In genomic region chr7:12729112-12729511, GRCh38 we compare ENCODE assay signal across 1 cellular context.
A peak's percentile ranks its signal among the peaks of the same experiment; 100 is the strongest.
TF ChIP-seq lines count a peak whose summit lies in the region.

No MANE protein-coding gene starts in this region.

TF ChIP-seq in K562, 482 proteins besides CTCF, POLR2A, EP300 and RAD21 (continued from another document and continues in another):
- TF ChIP-seq PCBP1 (IDR thresholded peaks at IDR 0.05; ENCODE audit: low read depth, low read length, poor library complexity, severe bottlenecking): no peak
- TF ChIP-seq MAFK (IDR thresholded peaks at IDR 0.05; ENCODE audit: low read length): no peak
- TF ChIP-seq CHCHD3 (CRISPR knock-in tag; IDR thresholded peaks at IDR 0.05): no peak
- peak; percentile 89 for TF ChIP-seq EHMT2 (IDR thresholded peaks at IDR 0.05)
- TF ChIP-seq POLR2AphosphoS5 (IDR thresholded peaks at IDR 0.05; ENCODE audit: control insufficient read depth, insufficient read depth, low read depth, low read length): peak; percentile 88
- TF ChIP-seq SMARCA5 (IDR thresholded peaks at IDR 0.05): no peak
- peak; percentile 74 for TF ChIP-seq SMAD4 (CRISPR knock-in tag; conservative IDR thresholded peaks at IDR 0.05)
- TF ChIP-seq GATAD2A (IDR thresholded peaks at IDR 0.05): peak; percentile 90; the same call in 1 of the 2 replicates
- peak; percentile 55; the same call in 1 of the 2 replicates for TF ChIP-seq ZBTB7A (IDR thresholded peaks at IDR 0.05; ENCODE audit: borderline replicate concordance, control insufficient read depth, low read depth, low read length)
- peak in 1 of 2 experiments; percentile 36; a peak in 1 of 3 replicates for TF ChIP-seq CBX3 (IDR thresholded peaks at IDR 0.05; ENCODE audit: borderline replicate concordance in 1 of 2, low read length in 2 of 2)
- TF ChIP-seq POLR2H (tag; IDR thresholded peaks at IDR 0.05; ENCODE audit: low read depth): no peak
- no peak for TF ChIP-seq FIP1L1 (IDR thresholded peaks at IDR 0.05; ENCODE audit: low read depth, low read length, poor library complexity, severe bottlenecking)
- TF ChIP-seq UBTF (IDR thresholded peaks at IDR 0.05; ENCODE audit: borderline replicate concordance in 1 of 2, low read depth in 2 of 2, low read length in 2 of 2): peak in 1 of 2 experiments; percentile 70; a peak in 1 of 4 replicates
- no peak for TF ChIP-seq CBX2 (IDR thresholded peaks at IDR 0.05; ENCODE audit: insufficient read depth, low read length, poor library complexity, severe bottlenecking)
- TF ChIP-seq RBM17 (IDR thresholded peaks at IDR 0.05; ENCODE audit: borderline replicate concordance, low read depth, low read length): no peak
- peak in 1 of 2 experiments; percentile 60; a peak in 1 of 4 replicates for TF ChIP-seq TEAD1 (CRISPR knock-in tag; IDR thresholded peaks at IDR 0.05)
- TF ChIP-seq HIVEP1 (CRISPR knock-in tag; IDR thresholded peaks at IDR 0.05): no peak
- peak; percentile 59 for TF ChIP-seq TAF1 (IDR thresholded peaks at IDR 0.05; ENCODE audit: control insufficient read depth, extremely low read depth, insufficient read depth, low read length, severe bottlenecking)
- TF ChIP-seq NCOR1 (IDR thresholded peaks at IDR 0.05): peak; percentile 90
- peak; percentile 61; the same call in 1 of the 2 replicates for TF ChIP-seq LCOR (CRISPR knock-in tag; IDR thresholded peaks at IDR 0.05)
- TF ChIP-seq CSDE1 (IDR thresholded peaks at IDR 0.05): no peak
- 0 out of 2 replicates have a peak, but pooled peaks have one; percentile 60 for TF ChIP-seq ZKSCAN1 (IDR thresholded peaks at IDR 0.05; ENCODE audit: low read depth, low read length)
- TF ChIP-seq ILK (tag; IDR thresholded peaks at IDR 0.05; ENCODE audit: borderline replicate concordance, low read depth): no peak
- no peak for TF ChIP-seq TAF7 (tag; IDR thresholded peaks at IDR 0.05)
- peak; percentile 89 to 91 for TF ChIP-seq TBL1XR1 (IDR thresholded peaks at IDR 0.05; ENCODE audit: low read length in 2 of 2)
- TF ChIP-seq MXI1 (IDR thresholded peaks at IDR 0.05; ENCODE audit: low read depth, low read length): 0 out of 2 replicates have a peak, but pooled peaks have one; percentile 43
- TF ChIP-seq POLR3A (IDR thresholded peaks at IDR 0.05; ENCODE audit: borderline replicate concordance, extremely low read depth, insufficient read depth, insufficient read length): no peak
- no peak for TF ChIP-seq HLTF (IDR thresholded peaks at IDR 0.05)
- TF ChIP-seq SMAD1 (IDR thresholded peaks at IDR 0.05; ENCODE audit: low read depth, low read length, partially characterized antibody): peak; percentile 94
- no peak for TF ChIP-seq SLC30A9 (CRISPR knock-in tag; IDR thresholded peaks at IDR 0.05)
- TF ChIP-seq HDAC1 (IDR thresholded peaks at IDR 0.05): peak in 1 of 2 experiments; percentile 54; a peak in 3 of 4 replicates
- TF ChIP-seq ZEB2 (IDR thresholded peaks at IDR 0.05): peak; percentile 54; the same call in 1 of the 2 replicates
- peak; percentile 83 for TF ChIP-seq CBFA2T2 (conservative IDR thresholded peaks at IDR 0.05)
- TF ChIP-seq ZBED1 (IDR thresholded peaks at IDR 0.05): 0 out of 2 replicates have a peak, but pooled peaks have one; percentile 58
- TF ChIP-seq ATF6 (CRISPR knock-in tag; IDR thresholded peaks at IDR 0.05): no peak
- no peak for TF ChIP-seq SIRT6 (IDR thresholded peaks at IDR 0.05; ENCODE audit: low read depth, low read length)
- TF ChIP-seq ZNF354B (CRISPR knock-in tag; IDR thresholded peaks at IDR 0.05): no peak
- TF ChIP-seq NRF1 (conservative IDR thresholded peaks at IDR 0.05 in 1 of 2, IDR thresholded peaks at IDR 0.05 in 1 of 2): no peak
- 0 out of 2 replicates have a peak, but pooled peaks have one; percentile 24 for TF ChIP-seq TEAD2 (tag; IDR thresholded peaks at IDR 0.05)
- TF ChIP-seq PML (IDR thresholded peaks at IDR 0.05; ENCODE audit: low read length): peak; percentile 75
- TF ChIP-seq SOX6 (IDR thresholded peaks at IDR 0.05): peak; percentile 98
- 0 out of 2 replicates have a peak, but pooled peaks have one; percentile 10 for TF ChIP-seq EP400 (IDR thresholded peaks at IDR 0.05)
- TF ChIP-seq NCOA6 (IDR thresholded peaks at IDR 0.05): no peak
- TF ChIP-seq MGA (IDR thresholded peaks at IDR 0.05): no peak
- 0 out of 2 replicates have a peak, but pooled peaks have one; percentile 54 for TF ChIP-seq NFRKB (IDR thresholded peaks at IDR 0.05; ENCODE audit: low read depth)
- TF ChIP-seq HDGF (IDR thresholded peaks at IDR 0.05): no peak
- peak; percentile 76 for TF ChIP-seq RNF2 (IDR thresholded peaks at IDR 0.05)
- no peak for TF ChIP-seq NKRF (IDR thresholded peaks at IDR 0.05; ENCODE audit: borderline replicate concordance)
- peak; percentile 91 for TF ChIP-seq MYNN (IDR thresholded peaks at IDR 0.05)
- TF ChIP-seq MYNN (CRISPR knock-in tag; IDR thresholded peaks at IDR 0.05): no peak
- TF ChIP-seq MECOM (CRISPR knock-in tag; IDR thresholded peaks at IDR 0.05): no peak
- no peak for TF ChIP-seq GABPA (tag; conservative IDR thresholded peaks at IDR 0.05; ENCODE audit: low read depth)
- no peak for TF ChIP-seq ZBTB8A (IDR thresholded peaks at IDR 0.05; ENCODE audit: partially characterized antibody)
- TF ChIP-seq ZNF395 (CRISPR knock-in tag; IDR thresholded peaks at IDR 0.05): peak; percentile 26; the same call in 1 of the 2 replicates
